Comparison of ENCODE assay signal across 29 cellular contexts in the genomic region with DNA sequence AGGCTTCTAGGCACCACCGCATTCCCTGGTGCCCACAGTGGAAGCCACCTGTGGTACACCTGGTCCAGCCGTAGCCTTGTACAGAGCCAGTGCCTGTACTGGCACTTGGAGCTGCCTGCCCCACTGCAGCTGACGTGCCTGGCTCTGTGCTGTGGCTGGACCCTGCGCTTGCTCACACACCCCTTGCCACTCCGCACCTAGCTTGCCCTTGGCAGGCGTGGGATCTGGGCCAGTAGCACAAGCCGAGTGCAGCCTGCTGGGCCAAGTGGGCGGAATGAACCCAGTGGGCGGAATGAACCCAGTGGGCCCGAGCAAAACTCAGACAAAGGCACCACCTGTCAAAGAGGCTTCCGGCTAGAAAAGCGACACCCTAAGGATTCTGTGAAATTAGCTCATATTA.
"Had no signal": no experiment of that assay in that cellular context is flagged by ENCODE, and none has a peak within 500 bp of the region (broad histone marks: within the 10 kb centered on the region; RNA-seq: fewer than 3 reads in every experiment).

No MANE protein-coding gene starts in this region.

- FAIRE-seq: endothelial cell of umbilical vein, frontal cortex had no signal

- H3K4me1 ChIP-seq: body of pancreas, colonic mucosa had no signal

- H3K4me1 Mint-ChIP-seq: activated B cell treated with CpG ODN at 0.5 μM for 24 hours; activated CD4-positive, alpha-beta memory T cell treated with anti-CD3 and anti-CD28 coated beads, Interleukin-2, amount 10 ng/mL, durations not matched to agents 7 days and 5 days; activated CD4-positive, alpha-beta T cell treated with anti-CD3 and anti-CD28 coated beads, Interleukin-2, amount 10 ng/mL, durations not matched to agents 7 days and 5 days; activated naive CD4-positive, alpha-beta T cell treated with anti-CD3 and anti-CD28 coated beads, Interleukin-2, amount 10 ng/mL, durations not matched to agents 7 days and 5 days; activated naive CD8-positive, alpha-beta T cell treated with anti-CD3 and anti-CD28 coated beads, Interleukin-2, amount 10 ng/mL, durations not matched to agents 7 days and 5 days; T-helper 17 cell had no signal

- H3K27ac ChIP-seq: body of pancreas, colonic mucosa, epithelial cell of prostate, WERI-Rb-1 had no signal

- H3K4me3 Mint-ChIP-seq: activated B cell treated with CpG ODN at 0.5 μM for 24 hours; activated CD4-positive, alpha-beta memory T cell treated with anti-CD3 and anti-CD28 coated beads, Interleukin-2, amount 10 ng/mL, durations not matched to agents 7 days and 5 days; activated CD4-positive, alpha-beta T cell treated with anti-CD3 and anti-CD28 coated beads, Interleukin-2, amount 10 ng/mL, durations not matched to agents 7 days and 5 days; activated naive CD4-positive, alpha-beta T cell treated with anti-CD3 and anti-CD28 coated beads, Interleukin-2, amount 10 ng/mL, durations not matched to agents 7 days and 5 days; activated naive CD8-positive, alpha-beta T cell treated with anti-CD3 and anti-CD28 coated beads, Interleukin-2, amount 10 ng/mL, durations not matched to agents 7 days and 5 days; activated T-cell treated with anti-CD3 and anti-CD28 coated beads, Interleukin-2, amount 50 U/mL, for 24 hours; activated T-cell treated with anti-CD3 and anti-CD28 coated beads, Interleukin-2, amount 50 U/mL, for 72 hours; T-helper 17 cell; T-helper 2 cell treated with Interferon-gamma antibody and Interleukin-4, amounts not matched to agents 5 μg/mL and 100 μg/mL, for 36 hours had no signal

- H3K36me3 Mint-ChIP-seq: activated naive CD4-positive, alpha-beta T cell treated with anti-CD3 and anti-CD28 coated beads, Interleukin-2, amount 10 ng/mL, durations not matched to agents 7 days and 5 days; activated naive CD4-positive, alpha-beta T cell treated with anti-CD3 and anti-CD28 coated beads, Interleukin-2, amount 50 U/mL, for 72 hours; activated naive CD8-positive, alpha-beta T cell treated with anti-CD3 and anti-CD28 coated beads, Interleukin-2, amount 10 ng/mL, durations not matched to agents 7 days and 5 days had no signal

- H3K36me3 ChIP-seq: colonic mucosa, WERI-Rb-1 had no signal

- H3K9me3 ChIP-seq: colonic mucosa had no signal

- ATAC-seq: activated CD4-positive, CD25-positive, alpha-beta regulatory T cell treated with anti-CD3 and anti-CD28 coated beads, Interleukin-2, amount 50 U/mL, for 24 hours; activated naive CD4-positive, alpha-beta T cell treated with anti-CD3 and anti-CD28 coated beads, Interleukin-2, amount 50 U/mL, for 72 hours; activated T-cell treated with anti-CD3 and anti-CD28 coated beads, Interleukin-2, amount 50 U/mL, for 72 hours; body of pancreas; T-helper 17 cell had no signal

- H3K4me3 ChIP-seq: body of pancreas, colonic mucosa had no signal

- H3K9me3 Mint-ChIP-seq: activated CD4-positive, alpha-beta T cell treated with anti-CD3 and anti-CD28 coated beads, Interleukin-2, amount 10 ng/mL, durations not matched to agents 7 days and 5 days; activated naive CD8-positive, alpha-beta T cell treated with anti-CD3 and anti-CD28 coated beads, Interleukin-2, amount 10 ng/mL, durations not matched to agents 7 days and 5 days had no signal

- H3K27me3 Mint-ChIP-seq: activated B cell treated with CpG ODN at 0.5 μM for 24 hours; activated CD4-positive, alpha-beta memory T cell treated with anti-CD3 and anti-CD28 coated beads, Interleukin-2, amount 10 ng/mL, durations not matched to agents 7 days and 5 days; activated CD4-positive, alpha-beta T cell treated with anti-CD3 and anti-CD28 coated beads, Interleukin-2, amount 10 ng/mL, durations not matched to agents 7 days and 5 days; activated naive CD4-positive, alpha-beta T cell treated with anti-CD3 and anti-CD28 coated beads, Interleukin-2, amount 10 ng/mL, durations not matched to agents 7 days and 5 days; activated naive CD8-positive, alpha-beta T cell treated with anti-CD3 and anti-CD28 coated beads, Interleukin-2, amount 10 ng/mL, durations not matched to agents 7 days and 5 days; activated T-cell treated with anti-CD3 and anti-CD28 coated beads, Interleukin-2, amount 50 U/mL, for 24 hours; T-helper 17 cell had no signal

- H3K27me3 ChIP-seq: body of pancreas, colonic mucosa had no signal

- H3K27ac Mint-ChIP-seq: activated B cell treated with CpG ODN at 0.5 μM for 24 hours; activated CD4-positive, alpha-beta memory T cell treated with anti-CD3 and anti-CD28 coated beads, Interleukin-2, amount 10 ng/mL, durations not matched to agents 7 days and 5 days; activated CD4-positive, alpha-beta T cell treated with anti-CD3 and anti-CD28 coated beads, Interleukin-2, amount 10 ng/mL, durations not matched to agents 7 days and 5 days; activated naive CD4-positive, alpha-beta T cell treated with anti-CD3 and anti-CD28 coated beads, Interleukin-2, amount 10 ng/mL, durations not matched to agents 7 days and 5 days; activated naive CD4-positive, alpha-beta T cell treated with anti-CD3 and anti-CD28 coated beads, Interleukin-2, amount 50 U/mL, for 72 hours; activated naive CD8-positive, alpha-beta T cell treated with anti-CD3 and anti-CD28 coated beads, Interleukin-2, amount 10 ng/mL, durations not matched to agents 7 days and 5 days; activated T-cell treated with anti-CD3 and anti-CD28 coated beads, Interleukin-2, amount 50 U/mL, for 24 hours; activated T-cell treated with anti-CD3 and anti-CD28 coated beads, Interleukin-2, amount 50 U/mL, for 72 hours; T-helper 17 cell; T-helper 2 cell treated with Interferon-gamma antibody and Interleukin-4, amounts not matched to agents 5 μg/mL and 100 μg/mL, for 36 hours had no signal

- DNase-seq: activated B cell treated with CpG ODN at 0.5 μM for 24 hours; activated CD4-positive, alpha-beta memory T cell treated with anti-CD3 and anti-CD28 coated beads, Interleukin-2, amount 10 ng/mL, durations not matched to agents 7 days and 5 days; activated CD4-positive, alpha-beta T cell treated with anti-CD3 and anti-CD28 coated beads, Interleukin-2, amount 10 ng/mL, durations not matched to agents 7 days and 5 days; activated CD4-positive, alpha-beta T cell treated with anti-CD3 and anti-CD28 coated beads, Interleukin-2, amount 50 U/mL, for 4 hours; activated CD8-positive, alpha-beta memory T cell treated with anti-CD3 and anti-CD28 coated beads, Interleukin-2, amount 50 U/mL, for 48 hours; activated gamma-delta T cell; activated naive CD4-positive, alpha-beta T cell; activated naive CD4-positive, alpha-beta T cell treated with anti-CD3 and anti-CD28 coated beads, Interleukin-2, amount 10 ng/mL, durations not matched to agents 7 days and 5 days; activated naive CD8-positive, alpha-beta T cell treated with anti-CD3 and anti-CD28 coated beads, Interleukin-2, amount 10 ng/mL, durations not matched to agents 7 days and 5 days; activated T-cell treated with anti-CD3 and anti-CD28 coated beads for 4 hours; activated T-cell treated with anti-CD3 and anti-CD28 coated beads, Interleukin-2, amount 50 U/mL, for 24 hours; activated T-cell treated with anti-CD3 and anti-CD28 coated beads, Interleukin-2, amount 50 U/mL, for 72 hours; body of pancreas; caudate nucleus; cerebellar nuclear complex; colonic mucosa; effector CD8-positive, alpha-beta T cell; foreskin fibroblast; head of caudate nucleus; T-helper 1 cell; T-helper 17 cell; T1000; WERI-Rb-1 had no signal
